In genomic region chr11:128610765-128611617, GRCh38 we compare ENCODE assay signal across 8 cellular contexts. TPM values are rescaled to one million over a fixed set of nuclear protein-coding genes. Genes with fewer than 3 reads are reported as not detected.
DNase-seq lines count a peak whose midpoint lies in the region; ATAC-seq and TF ChIP-seq lines count a peak whose summit lies in the region.

No MANE protein-coding gene starts in this region.

- H3K27ac Mint-ChIP-seq in endothelial cell (ENCODE audit: unreplicated experiment) = peak overlapping the region; percentile 75

- peak; percentile 97 for ATAC-seq in GM18907 (IDR thresholded peaks at IDR 0.05; ENCODE audit: unreplicated experiment)
- peak; percentile 98 for ATAC-seq in HG02885 (IDR thresholded peaks at IDR 0.05; ENCODE audit: poor library complexity, unreplicated experiment)

- DNase-seq in T-helper 9 cell (peak; percentile 30), endothelial cell (ENCODE audit: low spot score) (no peak), NCI-H2196 (lab: John Stamatoyannopoulos, UW; ENCODE audit: unreplicated experiment) (no peak), HPDE6-E6E7 (ENCODE audit: extremely low spot score) (no peak), NCI-H1436 (lab: John Stamatoyannopoulos, UW) (no peak)
- DNase-seq in stimulated activated naive CD4-positive, alpha-beta T cell (lab: John Stamatoyannopoulos, UW) = peak; percentile 43 to 69 (median 55)

- no peak for TF ChIP-seq CTCF in endothelial cell (IDR thresholded peaks at IDR 0.05; ENCODE audit: unreplicated experiment)

- H3K4me1 Mint-ChIP-seq in endothelial cell (ENCODE audit: unreplicated experiment) = peaks cover 76% of the 10 kb centered on the region

- H3K4me3 Mint-ChIP-seq in endothelial cell (ENCODE audit: unreplicated experiment) = peak overlapping the region; percentile 17

- H3K27me3 Mint-ChIP-seq in endothelial cell (ENCODE audit: unreplicated experiment) = peaks cover 11% of the 10 kb centered on the region

- no peaks in the 10 kb centered on the region for H3K9me3 Mint-ChIP-seq in endothelial cell (ENCODE audit: unreplicated experiment)

- H3K36me3 Mint-ChIP-seq in endothelial cell (ENCODE audit: low read depth, unreplicated experiment) = no peaks in the 10 kb centered on the region

RNA-seq across cellular contexts. Expression of gene ETS1, which starts 23.6 kb away (rescaled TPM):
- 309 TPM for total RNA-seq in endothelial cell (ENCODE audit: unreplicated experiment)

Comparison
In these comparisons a context has a peak if more than half of its experiments do, and no peak if none do; other contexts are left out.
1. DNase-seq: peak in T-helper 9 cell (single experiment) and stimulated activated naive CD4-positive, alpha-beta T cell (6 of 6); none in endothelial cell (single experiment), NCI-H2196 (single experiment), HPDE6-E6E7 (single experiment) and NCI-H1436 (single experiment).